Comparison of ENCODE assay signal across 9 cellular contexts in genomic region chr7:1087462-1087809, GRCh38. TPM values are rescaled to one million over a fixed set of nuclear protein-coding genes. Genes with fewer than 3 reads are reported as not detected.
DNase-seq lines count a peak whose midpoint lies in the region; ATAC-seq and TF ChIP-seq lines count a peak whose summit lies in the region.
"Had no signal": no experiment of that assay in that cellular context is flagged by ENCODE, and none has a peak within 500 bp of the region (broad histone marks: within the 10 kb centered on the region; RNA-seq: fewer than 3 reads in every experiment).

No MANE protein-coding gene starts in this region.

- no peaks in the 10 kb centered on the region for H3K27me3 Mint-ChIP-seq in endodermal cell (ENCODE audit: insufficient read depth)
- H3K27me3 Mint-ChIP-seq in osteocyte (ENCODE audit: unreplicated experiment): no peaks in the 10 kb centered on the region

- POLR2A ChIA-PET in BJ (lab: Charles Lee): no interaction called here

- peaks cover 3% of the 10 kb centered on the region for H3K36me3 Mint-ChIP-seq in endodermal cell (ENCODE audit: low read depth)
- H3K36me3 Mint-ChIP-seq in osteocyte (ENCODE audit: unreplicated experiment): peaks cover 9% of the 10 kb centered on the region

- H3K4me1 Mint-ChIP-seq in endodermal cell (peaks cover 21% of the 10 kb centered on the region), osteocyte (ENCODE audit: unreplicated experiment) (peaks cover 55% of the 10 kb centered on the region)

- no peak for TF ChIP-seq CTCF in BJ (IDR thresholded peaks at IDR 0.05; ENCODE audit: insufficient read depth, low read depth, low read length)
- TF ChIP-seq CTCF in LNCaP clone FGC (IDR thresholded peaks at IDR 0.05; ENCODE audit: control insufficient read depth, extremely low read depth, insufficient read depth): no peak
- TF ChIP-seq CTCF in endodermal cell (conservative IDR thresholded peaks at IDR 0.05): no peak
- no peak for TF ChIP-seq CTCF in osteocyte (IDR thresholded peaks at IDR 0.05)

- peak overlapping the region; percentile 39 for H3K4me3 Mint-ChIP-seq in endodermal cell
- peak overlapping the region; percentile 76 for H3K4me3 Mint-ChIP-seq in osteocyte (ENCODE audit: unreplicated experiment)

- no peaks in the 10 kb centered on the region for H3K9me3 ChIP-seq in endodermal cell (ENCODE audit: control insufficient read depth, low read length)

- H3K27ac ChIP-seq in endodermal cell (ENCODE audit: low read depth, low read length): no peak overlapping the region

- H3K36me3 ChIP-seq in BJ (ENCODE audit: control insufficient read depth, insufficient read depth, low read length) (peaks cover 3% of the 10 kb centered on the region), endodermal cell (ENCODE audit: control insufficient read depth, insufficient read depth, low read length) (no peaks in the 10 kb centered on the region)

- DNase-seq in BJ (ENCODE audit: low read depth): no peak
- no peak for DNase-seq in LNCaP clone FGC (ENCODE audit: low read depth)
- DNase-seq in endodermal cell: no peak
- no peak for DNase-seq in osteocyte (ENCODE audit: extremely low spot score, unreplicated experiment)
- DNase-seq in NOMO-1 treated with DMSO at 0.1 percent for 48 hours (lab: John Stamatoyannopoulos, UW; ENCODE audit: unreplicated experiment): no peak
- no peak for DNase-seq in kidney glomerular epithelial cell (lab: John Stamatoyannopoulos, UW)
- DNase-seq in COLO668 (lab: John Stamatoyannopoulos, UW; ENCODE audit: unreplicated experiment): no peak
- DNase-seq: NCI-H524 treated with DMSO at 0.1 percent for 48 hours had no signal

- no peaks in the 10 kb centered on the region for H3K9me3 Mint-ChIP-seq in endodermal cell
- no peaks in the 10 kb centered on the region for H3K9me3 Mint-ChIP-seq in osteocyte (ENCODE audit: unreplicated experiment)

- ATAC-seq in GM19035 (IDR thresholded peaks at IDR 0.05; ENCODE audit: unreplicated experiment): no peak

- H3K27ac Mint-ChIP-seq in endodermal cell: peak overlapping the region; percentile 48
- peak overlapping the region; percentile 81 for H3K27ac Mint-ChIP-seq in osteocyte (ENCODE audit: unreplicated experiment)

- WGBS in endodermal cell (ENCODE audit: insufficient coverage in 1 of 2, insufficient read length in 1 of 2), 2 experiments: 85 to 91% methylated on average over 6 of the region's 6 CpGs

- H3K27me3 ChIP-seq in BJ (ENCODE audit: control insufficient read depth, insufficient read depth, low read length) (no peaks in the 10 kb centered on the region), endodermal cell (ENCODE audit: control insufficient read depth, insufficient read depth, low read length, poor library complexity, severe bottlenecking) (no peaks in the 10 kb centered on the region)

- no peak overlapping the region for H3K9ac ChIP-seq in endodermal cell (ENCODE audit: extremely low read depth, low read length, poor library complexity, severe bottlenecking)

- CTCF ChIA-PET in BJ (lab: Yijun Ruan, JAX): interaction anchor here (0.6 to 5.7 kb wide), 10 partner anchors 8 to 94 kb away, joined by 3 to 42 read pairs (median 6); no protein-coding TSS in a partner anchor

- H3K4me1 ChIP-seq in endodermal cell (ENCODE audit: control insufficient read depth, insufficient read depth, low read length): peaks cover 4% of the 10 kb centered on the region

- peak overlapping the region; percentile 48 for H3K4me3 ChIP-seq in BJ (ENCODE audit: low read depth, low read length)
- peak overlapping the region; percentile 11 for H3K4me3 ChIP-seq in LNCaP clone FGC (ENCODE audit: low read depth, low read length)
- peak overlapping the region; percentile 10 for H3K4me3 ChIP-seq in endodermal cell (ENCODE audit: low read length)

RNA-seq across cellular contexts. Expression of gene GPER1, which starts 0.5 kb away (rescaled TPM):
- polyA plus RNA-seq in BJ (2011; rRNA removed): 2.1 and 3.1 TPM in 2 replicates
- polyA minus RNA-seq in BJ (2011; rRNA and poly(A)+ RNA removed): 1.5 and 4.7 TPM in 2 replicates
- total RNA-seq in endodermal cell: under 1 TPM; 0.35 to 0.51 TPM
- polyA plus RNA-seq in endodermal cell (2013, experiment 1 of 2): 1.1 TPM
- polyA plus RNA-seq in endodermal cell (2013, experiment 2 of 2): 0.91 TPM
- 2.5 and 3.0 TPM in 2 replicates for total RNA-seq in osteocyte

RNA-seq across cellular contexts. Expression of gene GPR146, which starts 43.1 kb away (rescaled TPM):
- polyA plus RNA-seq in BJ (2011; rRNA removed): 2.8 and 4.5 TPM in 2 replicates
- polyA minus RNA-seq in BJ (2011; rRNA and poly(A)+ RNA removed): 1.6 and 2.7 TPM in 2 replicates
- total RNA-seq in endodermal cell: under 1 TPM; 0.66 to 0.75 TPM
- polyA plus RNA-seq in endodermal cell (2013, experiment 1 of 2): 1.1 TPM
- polyA plus RNA-seq in endodermal cell (2013, experiment 2 of 2): 1.7 TPM
- total RNA-seq in osteocyte: 1.9 and 2.8 TPM in 2 replicates
